In genomic region chr5:177508837-177509236, GRCh38 we compare ENCODE assay signal across 10 cellular contexts.
DNase-seq lines count a peak whose midpoint lies in the region; ATAC-seq and TF ChIP-seq lines count a peak whose summit lies in the region.
"Had no signal": no experiment of that assay in that cellular context is flagged by ENCODE, and none has a peak within 500 bp of the region (broad histone marks: within the 10 kb centered on the region; RNA-seq: fewer than 3 reads in every experiment).

No MANE protein-coding gene starts in this region.

- ATAC-seq in GM21528 (IDR thresholded peaks at IDR 0.05; ENCODE audit: low FRiP score, unreplicated experiment) (peak; percentile 34), GM21390 (IDR thresholded peaks at IDR 0.05; ENCODE audit: unreplicated experiment) (no peak), HG03521 (IDR thresholded peaks at IDR 0.05; ENCODE audit: unreplicated experiment) (no peak), HG02970 (IDR thresholded peaks at IDR 0.05; ENCODE audit: low FRiP score, unreplicated experiment) (no peak)
- ATAC-seq in stimulated activated naive CD8-positive, alpha-beta T cell treated with anti-CD3 and anti-CD28 coated beads, Interleukin-15, Interleukin-2, amounts not matched to agents 100 U/mL and 50 U/mL, for 24 hours: no peak

- H3K27me3 ChIP-seq in mucosa of rectum (ENCODE audit: control insufficient read depth in 2 of 2, insufficient read depth in 2 of 2, low read length in 2 of 2): no peaks in the 10 kb centered on the region
- H3K27me3 ChIP-seq: hepatocyte had no signal

- H3K4me1 ChIP-seq in mucosa of rectum (ENCODE audit: control insufficient read depth in 2 of 2, insufficient read depth in 2 of 2, low read length in 2 of 2): peaks cover 3 to 7% of the 10 kb centered on the region in 2 donors

- H3K36me3 ChIP-seq in mucosa of rectum (ENCODE audit: control insufficient read depth in 2 of 2, insufficient read depth in 2 of 2, low read length in 2 of 2): peaks cover 25 to 32% of the 10 kb centered on the region in 2 donors

- no peaks in the 10 kb centered on the region for H3K9me3 ChIP-seq in mucosa of rectum (ENCODE audit: control insufficient read depth in 2 of 2, low read length in 2 of 2)

- peak overlapping the region; percentile 33 for H3K27ac ChIP-seq in RWPE1
- peak overlapping the region; percentile 50 to 82 for H3K27ac ChIP-seq in mucosa of rectum (ENCODE audit: low read depth in 2 of 2, low read length in 2 of 2)
- H3K27ac ChIP-seq: hepatocyte had no signal

- TF ChIP-seq POLR2A in GM10847 (IDR thresholded peaks at IDR 0.05; ENCODE audit: extremely low read depth, insufficient read length): peak; percentile 79

- peak overlapping the region; percentile 47 to 71 for H3K4me3 ChIP-seq in mucosa of rectum (ENCODE audit: low read length in 2 of 2)
- H3K4me3 ChIP-seq: hepatocyte had no signal

- POLR2A ChIA-PET in RWPE1 (lab: Yijun Ruan, JAX; ENCODE audit: low non-redundant PET): interaction anchor here (0.7 kb wide), 1 partner anchor 11 kb away, joined by 3 read pairs; the partner anchor contains the start of gene PDLIM7

- TF ChIP-seq CTCF in RWPE1 (conservative IDR thresholded peaks at IDR 0.05; ENCODE audit: low read depth): no peak

- CTCF ChIA-PET in RWPE1 (lab: Yijun Ruan, JAX): interaction anchor here (0.7 to 0.9 kb wide), 2 partner anchors 13 to 15 kb away, joined by 3 read pairs; no protein-coding TSS in a partner anchor

- peak overlapping the region; percentile 33 to 52 for H3K9ac ChIP-seq in mucosa of rectum (ENCODE audit: low read depth in 1 of 2, low read length in 2 of 2)

- no peak for DNase-seq in RWPE1 (ENCODE audit: low spot score)
- no peak for DNase-seq in stimulated activated naive CD8-positive, alpha-beta T cell treated with anti-CD3 and anti-CD28 coated beads, Interleukin-15, Interleukin-2, amounts not matched to agents 100 U/mL and 50 U/mL, for 24 hours
- DNase-seq: SIG-M5 had no signal
